ENCODE assay signal across 1 cellular context in the genomic region with DNA sequence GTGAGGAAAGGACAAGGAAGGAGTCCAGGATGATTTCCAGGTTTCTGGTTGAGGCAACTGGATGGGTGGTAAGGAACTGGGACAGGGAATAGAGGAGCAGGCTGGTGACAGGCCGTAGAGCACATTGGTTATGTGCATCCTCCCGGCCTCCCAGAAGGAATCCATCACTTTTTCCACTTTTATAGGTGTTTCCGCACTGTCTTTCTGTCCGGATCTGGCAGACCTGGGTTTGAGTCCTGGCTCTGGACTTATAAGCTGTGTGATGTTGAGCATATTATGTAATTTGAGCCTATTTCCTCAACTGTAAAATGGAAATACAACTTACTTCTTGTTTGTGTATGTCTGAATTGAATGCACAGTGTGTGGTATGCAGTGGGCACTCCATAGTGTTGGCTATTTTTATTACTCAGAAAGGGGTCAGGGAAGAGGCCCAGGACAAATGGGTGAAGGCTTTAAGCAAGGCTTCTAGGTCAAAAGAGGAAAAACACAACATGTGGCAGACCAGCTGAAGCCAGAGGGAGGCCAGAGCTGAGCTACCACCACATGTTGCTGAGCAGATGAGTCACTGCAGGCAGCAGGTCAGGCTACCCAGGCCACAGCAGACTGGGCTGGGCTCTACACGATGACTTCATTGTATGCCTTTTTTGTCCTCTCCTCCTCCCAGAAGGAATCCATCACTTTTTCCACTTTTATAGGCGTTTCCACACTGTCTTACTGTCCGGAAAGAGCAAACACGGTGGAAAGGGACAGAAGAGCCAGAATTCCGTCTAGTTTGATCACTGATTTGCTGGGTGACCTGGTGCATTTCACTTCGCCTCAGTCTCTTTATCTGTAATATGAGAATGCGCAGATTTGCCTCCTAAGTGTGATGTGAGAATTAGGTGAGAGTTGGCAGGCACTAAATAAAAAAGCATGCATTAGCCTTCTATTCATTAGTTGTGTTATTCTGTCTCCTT.
A peak's percentile ranks its signal among the peaks of the same experiment; 100 is the strongest.
TF ChIP-seq lines count a peak whose summit lies in the region.

No MANE protein-coding gene starts in this region.

TF ChIP-seq in HepG2, 621 proteins besides CTCF, POLR2A, EP300 and RAD21 (continued from another document and continues in another):
- TF ChIP-seq EZH2 (conservative IDR thresholded peaks at IDR 0.05; ENCODE audit: low read depth, low read length) (no peak), HOXA9 (CRISPR knock-in tag; IDR thresholded peaks at IDR 0.05; ENCODE audit: borderline replicate concordance) (no peak), RFX5 (IDR thresholded peaks at IDR 0.05; ENCODE audit: low read depth, low read length) (no peak), MXI1 (IDR thresholded peaks at IDR 0.05; ENCODE audit: borderline replicate concordance, low read depth, low read length) (peak; percentile 93; the same call in 2 of the 3 replicates), KLF12 (CRISPR knock-in tag; IDR thresholded peaks at IDR 0.05; ENCODE audit: borderline replicate concordance) (no peak), ZNF354B (CRISPR knock-in tag; IDR thresholded peaks at IDR 0.05) (no peak), CENPX (CRISPR knock-in tag; IDR thresholded peaks at IDR 0.05) (no peak), SIN3B (IDR thresholded peaks at IDR 0.05; ENCODE audit: low read length) (no peak), ZNF337 (CRISPR knock-in tag; IDR thresholded peaks at IDR 0.05; ENCODE audit: borderline replicate concordance, low read depth) (no peak), TGIF2 (CRISPR knock-in tag; IDR thresholded peaks at IDR 0.05) (0 out of 2 replicates have a peak, but pooled peaks have one; percentile 29), ZNF274 (CRISPR knock-in tag; IDR thresholded peaks at IDR 0.05) (0 out of 2 replicates have a peak, but pooled peaks have one; percentile 29), ZNF562 (CRISPR knock-in tag; IDR thresholded peaks at IDR 0.05; ENCODE audit: borderline replicate concordance) (no peak), NFRKB (IDR thresholded peaks at IDR 0.05) (no peak), RARG (CRISPR knock-in tag; IDR thresholded peaks at IDR 0.05; ENCODE audit: low read depth) (no peak), ISL2 (CRISPR knock-in tag; IDR thresholded peaks at IDR 0.05) (no peak), ZNF136 (CRISPR knock-in tag; IDR thresholded peaks at IDR 0.05; ENCODE audit: low read depth) (no peak), ZNF83 (CRISPR knock-in tag; IDR thresholded peaks at IDR 0.05; ENCODE audit: borderline replicate concordance) (no peak), SETDB1 (CRISPR knock-in tag; IDR thresholded peaks at IDR 0.05; ENCODE audit: borderline replicate concordance) (no peak), FOXM1 (CRISPR knock-in tag; IDR thresholded peaks at IDR 0.05) (no peak), ZNF598 (CRISPR knock-in tag; IDR thresholded peaks at IDR 0.05; ENCODE audit: borderline replicate concordance) (0 out of 2 replicates have a peak, but pooled peaks have one; percentile 64), JUN (CRISPR knock-in tag; IDR thresholded peaks at IDR 0.05) (no peak), ZBTB21 (CRISPR knock-in tag; IDR thresholded peaks at IDR 0.05) (no peak)
- TF ChIP-seq, protein P1, sequence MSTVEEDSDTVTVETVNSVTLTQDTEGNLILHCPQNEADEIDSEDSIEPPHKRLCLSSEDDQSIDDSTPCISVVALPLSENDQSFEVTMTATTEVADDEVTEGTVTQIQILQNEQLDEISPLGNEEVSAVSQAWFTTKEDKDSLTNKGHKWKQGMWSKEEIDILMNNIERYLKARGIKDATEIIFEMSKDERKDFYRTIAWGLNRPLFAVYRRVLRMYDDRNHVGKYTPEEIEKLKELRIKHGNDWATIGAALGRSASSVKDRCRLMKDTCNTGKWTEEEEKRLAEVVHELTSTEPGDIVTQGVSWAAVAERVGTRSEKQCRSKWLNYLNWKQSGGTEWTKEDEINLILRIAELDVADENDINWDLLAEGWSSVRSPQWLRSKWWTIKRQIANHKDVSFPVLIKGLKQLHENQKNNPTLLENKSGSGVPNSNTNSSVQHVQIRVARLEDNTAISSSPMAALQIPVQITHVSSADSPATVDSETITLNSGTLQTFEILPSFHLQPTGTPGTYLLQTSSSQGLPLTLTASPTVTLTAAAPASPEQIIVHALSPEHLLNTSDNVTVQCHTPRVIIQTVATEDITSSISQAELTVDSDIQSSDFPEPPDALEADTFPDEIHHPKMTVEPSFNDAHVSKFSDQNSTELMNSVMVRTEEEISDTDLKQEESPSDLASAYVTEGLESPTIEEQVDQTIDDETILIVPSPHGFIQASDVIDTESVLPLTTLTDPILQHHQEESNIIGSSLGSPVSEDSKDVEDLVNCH (CRISPR knock-in tag; IDR thresholded peaks at IDR 0.05): no peak
- TF ChIP-seq, protein P2, sequence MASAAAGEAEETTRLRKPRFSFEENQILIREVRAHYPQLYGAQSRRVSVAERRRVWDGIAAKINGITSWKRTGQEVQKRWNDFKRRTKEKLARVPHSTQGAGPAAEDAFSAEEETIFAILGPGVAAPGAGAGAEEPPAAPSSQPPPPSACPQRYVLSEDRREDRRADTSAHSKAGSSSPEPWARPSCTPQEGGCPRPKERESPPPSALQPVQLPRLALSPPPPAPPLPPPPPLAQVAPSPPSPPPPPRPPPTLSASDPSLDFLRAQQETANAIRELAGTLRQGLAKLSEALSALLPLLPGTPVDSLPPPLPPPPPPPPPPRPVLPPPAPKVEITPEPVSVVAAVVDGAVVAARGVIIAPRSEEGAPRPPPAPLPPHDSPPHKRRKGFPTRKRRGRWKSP (CRISPR knock-in tag; IDR thresholded peaks at IDR 0.05): peak; percentile 73; the same call in 1 of the 2 replicates
- TF ChIP-seq, protein P3, sequence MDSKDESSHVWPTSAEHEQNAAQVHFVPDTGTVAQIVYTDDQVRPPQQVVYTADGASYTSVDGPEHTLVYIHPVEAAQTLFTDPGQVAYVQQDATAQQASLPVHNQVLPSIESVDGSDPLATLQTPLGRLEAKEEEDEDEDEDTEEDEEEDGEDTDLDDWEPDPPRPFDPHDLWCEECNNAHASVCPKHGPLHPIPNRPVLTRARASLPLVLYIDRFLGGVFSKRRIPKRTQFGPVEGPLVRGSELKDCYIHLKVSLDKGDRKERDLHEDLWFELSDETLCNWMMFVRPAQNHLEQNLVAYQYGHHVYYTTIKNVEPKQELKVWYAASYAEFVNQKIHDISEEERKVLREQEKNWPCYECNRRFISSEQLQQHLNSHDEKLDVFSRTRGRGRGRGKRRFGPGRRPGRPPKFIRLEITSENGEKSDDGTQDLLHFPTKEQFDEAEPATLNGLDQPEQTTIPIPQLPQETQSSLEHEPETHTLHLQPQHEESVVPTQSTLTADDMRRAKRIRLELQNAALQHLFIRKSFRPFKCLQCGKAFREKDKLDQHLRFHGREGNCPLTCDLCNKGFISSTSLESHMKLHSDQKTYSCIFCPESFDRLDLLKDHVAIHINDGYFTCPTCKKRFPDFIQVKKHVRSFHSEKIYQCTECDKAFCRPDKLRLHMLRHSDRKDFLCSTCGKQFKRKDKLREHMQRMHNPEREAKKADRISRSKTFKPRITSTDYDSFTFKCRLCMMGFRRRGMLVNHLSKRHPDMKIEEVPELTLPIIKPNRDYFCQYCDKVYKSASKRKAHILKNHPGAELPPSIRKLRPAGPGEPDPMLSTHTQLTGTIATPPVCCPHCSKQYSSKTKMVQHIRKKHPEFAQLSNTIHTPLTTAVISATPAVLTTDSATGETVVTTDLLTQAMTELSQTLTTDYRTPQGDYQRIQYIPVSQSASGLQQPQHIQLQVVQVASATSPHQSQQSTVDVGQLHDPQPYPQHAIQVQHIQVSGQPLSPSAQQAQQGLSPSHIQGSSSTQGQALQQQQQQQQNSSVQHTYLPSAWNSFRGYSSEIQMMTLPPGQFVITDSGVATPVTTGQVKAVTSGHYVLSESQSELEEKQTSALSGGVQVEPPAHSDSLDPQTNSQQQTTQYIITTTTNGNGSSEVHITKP (CRISPR knock-in tag; IDR thresholded peaks at IDR 0.05; ENCODE audit: low read depth): no peak
- TF ChIP-seq, protein P4, sequence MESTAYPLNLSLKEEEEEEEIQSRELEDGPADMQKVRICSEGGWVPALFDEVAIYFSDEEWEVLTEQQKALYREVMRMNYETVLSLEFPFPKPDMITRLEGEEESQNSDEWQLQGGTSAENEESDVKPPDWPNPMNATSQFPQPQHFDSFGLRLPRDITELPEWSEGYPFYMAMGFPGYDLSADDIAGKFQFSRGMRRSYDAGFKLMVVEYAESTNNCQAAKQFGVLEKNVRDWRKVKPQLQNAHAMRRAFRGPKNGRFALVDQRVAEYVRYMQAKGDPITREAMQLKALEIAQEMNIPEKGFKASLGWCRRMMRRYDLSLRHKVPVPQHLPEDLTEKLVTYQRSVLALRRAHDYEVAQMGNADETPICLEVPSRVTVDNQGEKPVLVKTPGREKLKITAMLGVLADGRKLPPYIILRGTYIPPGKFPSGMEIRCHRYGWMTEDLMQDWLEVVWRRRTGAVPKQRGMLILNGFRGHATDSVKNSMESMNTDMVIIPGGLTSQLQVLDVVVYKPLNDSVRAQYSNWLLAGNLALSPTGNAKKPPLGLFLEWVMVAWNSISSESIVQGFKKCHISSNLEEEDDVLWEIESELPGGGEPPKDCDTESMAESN (CRISPR knock-in tag; conservative IDR thresholded peaks at IDR 0.05): no peak; the same call in 1 of the 2 replicates
- TF ChIP-seq, protein P5, sequence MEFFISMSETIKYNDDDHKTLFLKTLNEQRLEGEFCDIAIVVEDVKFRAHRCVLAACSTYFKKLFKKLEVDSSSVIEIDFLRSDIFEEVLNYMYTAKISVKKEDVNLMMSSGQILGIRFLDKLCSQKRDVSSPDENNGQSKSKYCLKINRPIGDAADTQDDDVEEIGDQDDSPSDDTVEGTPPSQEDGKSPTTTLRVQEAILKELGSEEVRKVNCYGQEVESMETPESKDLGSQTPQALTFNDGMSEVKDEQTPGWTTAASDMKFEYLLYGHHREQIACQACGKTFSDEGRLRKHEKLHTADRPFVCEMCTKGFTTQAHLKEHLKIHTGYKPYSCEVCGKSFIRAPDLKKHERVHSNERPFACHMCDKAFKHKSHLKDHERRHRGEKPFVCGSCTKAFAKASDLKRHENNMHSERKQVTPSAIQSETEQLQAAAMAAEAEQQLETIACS (CRISPR knock-in tag; IDR thresholded peaks at IDR 0.05): no peak
- TF ChIP-seq, protein P6, sequence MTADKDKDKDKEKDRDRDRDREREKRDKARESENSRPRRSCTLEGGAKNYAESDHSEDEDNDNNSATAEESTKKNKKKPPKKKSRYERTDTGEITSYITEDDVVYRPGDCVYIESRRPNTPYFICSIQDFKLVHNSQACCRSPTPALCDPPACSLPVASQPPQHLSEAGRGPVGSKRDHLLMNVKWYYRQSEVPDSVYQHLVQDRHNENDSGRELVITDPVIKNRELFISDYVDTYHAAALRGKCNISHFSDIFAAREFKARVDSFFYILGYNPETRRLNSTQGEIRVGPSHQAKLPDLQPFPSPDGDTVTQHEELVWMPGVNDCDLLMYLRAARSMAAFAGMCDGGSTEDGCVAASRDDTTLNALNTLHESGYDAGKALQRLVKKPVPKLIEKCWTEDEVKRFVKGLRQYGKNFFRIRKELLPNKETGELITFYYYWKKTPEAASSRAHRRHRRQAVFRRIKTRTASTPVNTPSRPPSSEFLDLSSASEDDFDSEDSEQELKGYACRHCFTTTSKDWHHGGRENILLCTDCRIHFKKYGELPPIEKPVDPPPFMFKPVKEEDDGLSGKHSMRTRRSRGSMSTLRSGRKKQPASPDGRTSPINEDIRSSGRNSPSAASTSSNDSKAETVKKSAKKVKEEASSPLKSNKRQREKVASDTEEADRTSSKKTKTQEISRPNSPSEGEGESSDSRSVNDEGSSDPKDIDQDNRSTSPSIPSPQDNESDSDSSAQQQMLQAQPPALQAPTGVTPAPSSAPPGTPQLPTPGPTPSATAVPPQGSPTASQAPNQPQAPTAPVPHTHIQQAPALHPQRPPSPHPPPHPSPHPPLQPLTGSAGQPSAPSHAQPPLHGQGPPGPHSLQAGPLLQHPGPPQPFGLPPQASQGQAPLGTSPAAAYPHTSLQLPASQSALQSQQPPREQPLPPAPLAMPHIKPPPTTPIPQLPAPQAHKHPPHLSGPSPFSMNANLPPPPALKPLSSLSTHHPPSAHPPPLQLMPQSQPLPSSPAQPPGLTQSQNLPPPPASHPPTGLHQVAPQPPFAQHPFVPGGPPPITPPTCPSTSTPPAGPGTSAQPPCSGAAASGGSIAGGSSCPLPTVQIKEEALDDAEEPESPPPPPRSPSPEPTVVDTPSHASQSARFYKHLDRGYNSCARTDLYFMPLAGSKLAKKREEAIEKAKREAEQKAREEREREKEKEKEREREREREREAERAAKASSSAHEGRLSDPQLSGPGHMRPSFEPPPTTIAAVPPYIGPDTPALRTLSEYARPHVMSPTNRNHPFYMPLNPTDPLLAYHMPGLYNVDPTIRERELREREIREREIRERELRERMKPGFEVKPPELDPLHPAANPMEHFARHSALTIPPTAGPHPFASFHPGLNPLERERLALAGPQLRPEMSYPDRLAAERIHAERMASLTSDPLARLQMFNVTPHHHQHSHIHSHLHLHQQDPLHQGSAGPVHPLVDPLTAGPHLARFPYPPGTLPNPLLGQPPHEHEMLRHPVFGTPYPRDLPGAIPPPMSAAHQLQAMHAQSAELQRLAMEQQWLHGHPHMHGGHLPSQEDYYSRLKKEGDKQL (CRISPR knock-in tag; IDR thresholded peaks at IDR 0.05; ENCODE audit: low read depth): no peak
- TF ChIP-seq, protein P7, sequence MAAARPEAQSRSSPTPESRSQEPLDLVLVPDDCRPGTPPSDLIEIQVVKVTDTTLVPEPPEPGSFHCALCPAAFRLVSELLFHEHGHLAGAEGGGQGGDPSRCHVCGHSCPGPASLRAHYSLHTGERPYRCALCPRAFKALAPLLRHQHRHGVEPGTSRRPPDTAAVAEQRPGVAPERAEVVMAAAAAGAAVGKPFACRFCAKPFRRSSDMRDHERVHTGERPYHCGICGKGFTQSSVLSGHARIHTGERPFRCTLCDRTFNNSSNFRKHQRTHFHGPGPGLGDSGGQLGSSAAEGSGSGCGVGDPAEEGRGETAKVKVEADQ (CRISPR knock-in tag; IDR thresholded peaks at IDR 0.05; ENCODE audit: borderline replicate concordance): peak; percentile 74; the same call in 1 of the 2 replicates
- TF ChIP-seq, protein P8, sequence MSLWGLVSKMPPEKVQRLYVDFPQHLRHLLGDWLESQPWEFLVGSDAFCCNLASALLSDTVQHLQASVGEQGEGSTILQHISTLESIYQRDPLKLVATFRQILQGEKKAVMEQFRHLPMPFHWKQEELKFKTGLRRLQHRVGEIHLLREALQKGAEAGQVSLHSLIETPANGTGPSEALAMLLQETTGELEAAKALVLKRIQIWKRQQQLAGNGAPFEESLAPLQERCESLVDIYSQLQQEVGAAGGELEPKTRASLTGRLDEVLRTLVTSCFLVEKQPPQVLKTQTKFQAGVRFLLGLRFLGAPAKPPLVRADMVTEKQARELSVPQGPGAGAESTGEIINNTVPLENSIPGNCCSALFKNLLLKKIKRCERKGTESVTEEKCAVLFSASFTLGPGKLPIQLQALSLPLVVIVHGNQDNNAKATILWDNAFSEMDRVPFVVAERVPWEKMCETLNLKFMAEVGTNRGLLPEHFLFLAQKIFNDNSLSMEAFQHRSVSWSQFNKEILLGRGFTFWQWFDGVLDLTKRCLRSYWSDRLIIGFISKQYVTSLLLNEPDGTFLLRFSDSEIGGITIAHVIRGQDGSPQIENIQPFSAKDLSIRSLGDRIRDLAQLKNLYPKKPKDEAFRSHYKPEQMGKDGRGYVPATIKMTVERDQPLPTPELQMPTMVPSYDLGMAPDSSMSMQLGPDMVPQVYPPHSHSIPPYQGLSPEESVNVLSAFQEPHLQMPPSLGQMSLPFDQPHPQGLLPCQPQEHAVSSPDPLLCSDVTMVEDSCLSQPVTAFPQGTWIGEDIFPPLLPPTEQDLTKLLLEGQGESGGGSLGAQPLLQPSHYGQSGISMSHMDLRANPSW (CRISPR knock-in tag; IDR thresholded peaks at IDR 0.05; ENCODE audit: borderline replicate concordance): no peak
- TF ChIP-seq, protein P9, sequence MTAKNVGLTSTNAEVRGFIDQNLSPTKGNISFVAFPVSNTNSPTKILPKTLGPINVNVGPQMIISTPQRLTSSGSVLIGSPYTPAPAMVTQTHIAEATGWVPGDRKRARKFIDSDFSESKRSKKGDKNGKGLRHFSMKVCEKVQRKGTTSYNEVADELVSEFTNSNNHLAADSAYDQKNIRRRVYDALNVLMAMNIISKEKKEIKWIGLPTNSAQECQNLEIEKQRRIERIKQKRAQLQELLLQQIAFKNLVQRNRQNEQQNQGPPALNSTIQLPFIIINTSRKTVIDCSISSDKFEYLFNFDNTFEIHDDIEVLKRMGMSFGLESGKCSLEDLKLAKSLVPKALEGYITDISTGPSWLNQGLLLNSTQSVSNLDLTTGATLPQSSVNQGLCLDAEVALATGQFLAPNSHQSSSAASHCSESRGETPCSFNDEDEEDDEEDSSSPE (CRISPR knock-in tag; IDR thresholded peaks at IDR 0.05): no peak
